ENCODE assay signal across 1 cellular context in the genomic region with DNA sequence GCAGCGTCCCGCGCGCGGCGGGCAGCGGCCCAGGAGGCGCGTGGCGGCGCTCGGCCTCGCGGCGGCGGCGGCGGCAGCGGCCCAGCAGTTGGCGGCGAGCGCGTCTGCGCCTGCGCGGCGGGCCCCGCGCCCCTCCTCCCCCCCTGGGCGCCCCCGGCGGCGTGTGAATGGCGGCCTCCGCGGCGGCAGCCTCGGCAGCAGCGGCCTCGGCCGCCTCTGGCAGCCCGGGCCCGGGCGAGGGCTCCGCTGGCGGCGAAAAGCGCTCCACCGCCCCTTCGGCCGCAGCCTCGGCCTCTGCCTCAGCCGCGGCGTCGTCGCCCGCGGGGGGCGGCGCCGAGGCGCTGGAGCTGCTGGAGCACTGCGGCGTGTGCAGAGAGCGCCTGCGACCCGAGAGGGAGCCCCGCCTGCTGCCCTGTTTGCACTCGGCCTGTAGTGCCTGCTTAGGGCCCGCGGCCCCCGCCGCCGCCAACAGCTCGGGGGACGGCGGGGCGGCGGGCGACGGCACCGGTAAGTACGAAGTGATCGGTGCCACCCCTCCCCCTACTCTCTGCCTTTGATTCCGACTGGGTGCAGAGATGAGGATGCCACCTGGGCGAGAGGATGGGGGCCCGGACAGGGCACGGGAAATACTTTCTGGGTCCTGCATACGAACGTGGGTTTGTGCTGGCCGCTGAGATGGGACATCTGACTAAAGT.
TF ChIP-seq lines count a peak whose summit lies in the region.

No MANE protein-coding gene starts in this region.

TF ChIP-seq in GM12878, 131 proteins besides CTCF, POLR2A, EP300 and RAD21 (continued from another document and continues in another):
- TF ChIP-seq CEBPB (IDR thresholded peaks at IDR 0.05; ENCODE audit: borderline replicate concordance in 1 of 2, low read depth in 2 of 2, low read length in 2 of 2) (no peak), LARP7 (IDR thresholded peaks at IDR 0.05) (peak; percentile 76), CHD4 (IDR thresholded peaks at IDR 0.05) (no peak), PML (IDR thresholded peaks at IDR 0.05; ENCODE audit: low read length) (no peak), ATF7 (IDR thresholded peaks at IDR 0.05; ENCODE audit: low read depth) (no peak), MTA3 (IDR thresholded peaks at IDR 0.05; ENCODE audit: borderline replicate concordance, low read length) (no peak), SUZ12 (IDR thresholded peaks at IDR 0.05; ENCODE audit: unreplicated experiment) (no peak), IKZF2 (IDR thresholded peaks at IDR 0.05) (no peak), HDAC6 (IDR thresholded peaks at IDR 0.05; ENCODE audit: unreplicated experiment) (no peak), JUND (IDR thresholded peaks at IDR 0.05; ENCODE audit: low read depth, low read length) (no peak), SRF (IDR thresholded peaks at IDR 0.05; ENCODE audit: low read depth in 2 of 2, low read length in 2 of 2) (no peak), SMC3 (IDR thresholded peaks at IDR 0.05; ENCODE audit: borderline replicate concordance, low read length) (no peak), GATAD2B (conservative IDR thresholded peaks at IDR 0.05; ENCODE audit: low read depth) (no peak), TBL1XR1 (IDR thresholded peaks at IDR 0.05; ENCODE audit: low read depth, low read length) (no peak), MTA2 (IDR thresholded peaks at IDR 0.05; ENCODE audit: low read depth) (no peak), RBBP5 (conservative IDR thresholded peaks at IDR 0.05) (no peak), MYC (IDR thresholded peaks at IDR 0.05; ENCODE audit: insufficient read depth, insufficient read length, insufficient replicate concordance, low read length, severe bottlenecking) (peak; percentile 9), SIN3A (IDR thresholded peaks at IDR 0.05; ENCODE audit: low read depth, low read length) (0 out of 2 replicates have a peak, but pooled peaks have one; percentile 13), TAF1 (IDR thresholded peaks at IDR 0.05; ENCODE audit: borderline replicate concordance, low read depth, low read length) (no peak), IRF4 (IDR thresholded peaks at IDR 0.05; ENCODE audit: low read depth, low read length) (no peak)
- TF ChIP-seq, protein P1, sequence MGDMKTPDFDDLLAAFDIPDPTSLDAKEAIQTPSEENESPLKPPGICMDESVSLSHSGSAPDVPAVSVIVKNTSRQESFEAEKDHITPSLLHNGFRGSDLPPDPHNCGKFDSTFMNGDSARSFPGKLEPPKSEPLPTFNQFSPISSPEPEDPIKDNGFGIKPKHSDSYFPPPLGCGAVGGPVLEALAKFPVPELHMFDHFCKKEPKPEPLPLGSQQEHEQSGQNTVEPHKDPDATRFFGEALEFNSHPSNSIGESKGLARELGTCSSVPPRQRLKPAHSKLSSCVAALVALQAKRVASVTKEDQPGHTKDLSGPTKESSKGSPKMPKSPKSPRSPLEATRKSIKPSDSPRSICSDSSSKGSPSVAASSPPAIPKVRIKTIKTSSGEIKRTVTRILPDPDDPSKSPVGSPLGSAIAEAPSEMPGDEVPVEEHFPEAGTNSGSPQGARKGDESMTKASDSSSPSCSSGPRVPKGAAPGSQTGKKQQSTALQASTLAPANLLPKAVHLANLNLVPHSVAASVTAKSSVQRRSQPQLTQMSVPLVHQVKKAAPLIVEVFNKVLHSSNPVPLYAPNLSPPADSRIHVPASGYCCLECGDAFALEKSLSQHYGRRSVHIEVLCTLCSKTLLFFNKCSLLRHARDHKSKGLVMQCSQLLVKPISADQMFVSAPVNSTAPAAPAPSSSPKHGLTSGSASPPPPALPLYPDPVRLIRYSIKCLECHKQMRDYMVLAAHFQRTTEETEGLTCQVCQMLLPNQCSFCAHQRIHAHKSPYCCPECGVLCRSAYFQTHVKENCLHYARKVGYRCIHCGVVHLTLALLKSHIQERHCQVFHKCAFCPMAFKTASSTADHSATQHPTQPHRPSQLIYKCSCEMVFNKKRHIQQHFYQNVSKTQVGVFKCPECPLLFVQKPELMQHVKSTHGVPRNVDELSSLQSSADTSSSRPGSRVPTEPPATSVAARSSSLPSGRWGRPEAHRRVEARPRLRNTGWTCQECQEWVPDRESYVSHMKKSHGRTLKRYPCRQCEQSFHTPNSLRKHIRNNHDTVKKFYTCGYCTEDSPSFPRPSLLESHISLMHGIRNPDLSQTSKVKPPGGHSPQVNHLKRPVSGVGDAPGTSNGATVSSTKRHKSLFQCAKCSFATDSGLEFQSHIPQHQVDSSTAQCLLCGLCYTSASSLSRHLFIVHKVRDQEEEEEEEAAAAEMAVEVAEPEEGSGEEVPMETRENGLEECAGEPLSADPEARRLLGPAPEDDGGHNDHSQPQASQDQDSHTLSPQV (IDR thresholded peaks at IDR 0.05), result no peak
- TF ChIP-seq, protein P2, sequence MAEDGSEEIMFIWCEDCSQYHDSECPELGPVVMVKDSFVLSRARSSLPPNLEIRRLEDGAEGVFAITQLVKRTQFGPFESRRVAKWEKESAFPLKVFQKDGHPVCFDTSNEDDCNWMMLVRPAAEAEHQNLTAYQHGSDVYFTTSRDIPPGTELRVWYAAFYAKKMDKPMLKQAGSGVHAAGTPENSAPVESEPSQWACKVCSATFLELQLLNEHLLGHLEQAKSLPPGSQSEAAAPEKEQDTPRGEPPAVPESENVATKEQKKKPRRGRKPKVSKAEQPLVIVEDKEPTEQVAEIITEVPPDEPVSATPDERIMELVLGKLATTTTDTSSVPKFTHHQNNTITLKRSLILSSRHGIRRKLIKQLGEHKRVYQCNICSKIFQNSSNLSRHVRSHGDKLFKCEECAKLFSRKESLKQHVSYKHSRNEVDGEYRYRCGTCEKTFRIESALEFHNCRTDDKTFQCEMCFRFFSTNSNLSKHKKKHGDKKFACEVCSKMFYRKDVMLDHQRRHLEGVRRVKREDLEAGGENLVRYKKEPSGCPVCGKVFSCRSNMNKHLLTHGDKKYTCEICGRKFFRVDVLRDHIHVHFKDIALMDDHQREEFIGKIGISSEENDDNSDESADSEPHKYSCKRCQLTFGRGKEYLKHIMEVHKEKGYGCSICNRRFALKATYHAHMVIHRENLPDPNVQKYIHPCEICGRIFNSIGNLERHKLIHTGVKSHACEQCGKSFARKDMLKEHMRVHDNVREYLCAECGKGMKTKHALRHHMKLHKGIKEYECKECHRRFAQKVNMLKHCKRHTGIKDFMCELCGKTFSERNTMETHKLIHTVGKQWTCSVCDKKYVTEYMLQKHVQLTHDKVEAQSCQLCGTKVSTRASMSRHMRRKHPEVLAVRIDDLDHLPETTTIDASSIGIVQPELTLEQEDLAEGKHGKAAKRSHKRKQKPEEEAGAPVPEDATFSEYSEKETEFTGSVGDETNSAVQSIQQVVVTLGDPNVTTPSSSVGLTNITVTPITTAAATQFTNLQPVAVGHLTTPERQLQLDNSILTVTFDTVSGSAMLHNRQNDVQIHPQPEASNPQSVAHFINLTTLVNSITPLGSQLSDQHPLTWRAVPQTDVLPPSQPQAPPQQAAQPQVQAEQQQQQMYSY (CRISPR knock-in tag; IDR thresholded peaks at IDR 0.05), result no peak
- TF ChIP-seq, protein P3, sequence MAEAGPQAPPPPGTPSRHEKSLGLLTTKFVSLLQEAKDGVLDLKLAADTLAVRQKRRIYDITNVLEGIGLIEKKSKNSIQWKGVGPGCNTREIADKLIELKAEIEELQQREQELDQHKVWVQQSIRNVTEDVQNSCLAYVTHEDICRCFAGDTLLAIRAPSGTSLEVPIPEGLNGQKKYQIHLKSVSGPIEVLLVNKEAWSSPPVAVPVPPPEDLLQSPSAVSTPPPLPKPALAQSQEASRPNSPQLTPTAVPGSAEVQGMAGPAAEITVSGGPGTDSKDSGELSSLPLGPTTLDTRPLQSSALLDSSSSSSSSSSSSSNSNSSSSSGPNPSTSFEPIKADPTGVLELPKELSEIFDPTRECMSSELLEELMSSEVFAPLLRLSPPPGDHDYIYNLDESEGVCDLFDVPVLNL (IDR thresholded peaks at IDR 0.05; ENCODE audit: low read depth, low read length), result no peak
- TF ChIP-seq, protein P4, sequence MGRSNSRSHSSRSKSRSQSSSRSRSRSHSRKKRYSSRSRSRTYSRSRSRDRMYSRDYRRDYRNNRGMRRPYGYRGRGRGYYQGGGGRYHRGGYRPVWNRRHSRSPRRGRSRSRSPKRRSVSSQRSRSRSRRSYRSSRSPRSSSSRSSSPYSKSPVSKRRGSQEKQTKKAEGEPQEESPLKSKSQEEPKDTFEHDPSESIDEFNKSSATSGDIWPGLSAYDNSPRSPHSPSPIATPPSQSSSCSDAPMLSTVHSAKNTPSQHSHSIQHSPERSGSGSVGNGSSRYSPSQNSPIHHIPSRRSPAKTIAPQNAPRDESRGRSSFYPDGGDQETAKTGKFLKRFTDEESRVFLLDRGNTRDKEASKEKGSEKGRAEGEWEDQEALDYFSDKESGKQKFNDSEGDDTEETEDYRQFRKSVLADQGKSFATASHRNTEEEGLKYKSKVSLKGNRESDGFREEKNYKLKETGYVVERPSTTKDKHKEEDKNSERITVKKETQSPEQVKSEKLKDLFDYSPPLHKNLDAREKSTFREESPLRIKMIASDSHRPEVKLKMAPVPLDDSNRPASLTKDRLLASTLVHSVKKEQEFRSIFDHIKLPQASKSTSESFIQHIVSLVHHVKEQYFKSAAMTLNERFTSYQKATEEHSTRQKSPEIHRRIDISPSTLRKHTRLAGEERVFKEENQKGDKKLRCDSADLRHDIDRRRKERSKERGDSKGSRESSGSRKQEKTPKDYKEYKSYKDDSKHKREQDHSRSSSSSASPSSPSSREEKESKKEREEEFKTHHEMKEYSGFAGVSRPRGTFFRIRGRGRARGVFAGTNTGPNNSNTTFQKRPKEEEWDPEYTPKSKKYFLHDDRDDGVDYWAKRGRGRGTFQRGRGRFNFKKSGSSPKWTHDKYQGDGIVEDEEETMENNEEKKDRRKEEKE (IDR thresholded peaks at IDR 0.05), result no peak
- TF ChIP-seq, protein P5, sequence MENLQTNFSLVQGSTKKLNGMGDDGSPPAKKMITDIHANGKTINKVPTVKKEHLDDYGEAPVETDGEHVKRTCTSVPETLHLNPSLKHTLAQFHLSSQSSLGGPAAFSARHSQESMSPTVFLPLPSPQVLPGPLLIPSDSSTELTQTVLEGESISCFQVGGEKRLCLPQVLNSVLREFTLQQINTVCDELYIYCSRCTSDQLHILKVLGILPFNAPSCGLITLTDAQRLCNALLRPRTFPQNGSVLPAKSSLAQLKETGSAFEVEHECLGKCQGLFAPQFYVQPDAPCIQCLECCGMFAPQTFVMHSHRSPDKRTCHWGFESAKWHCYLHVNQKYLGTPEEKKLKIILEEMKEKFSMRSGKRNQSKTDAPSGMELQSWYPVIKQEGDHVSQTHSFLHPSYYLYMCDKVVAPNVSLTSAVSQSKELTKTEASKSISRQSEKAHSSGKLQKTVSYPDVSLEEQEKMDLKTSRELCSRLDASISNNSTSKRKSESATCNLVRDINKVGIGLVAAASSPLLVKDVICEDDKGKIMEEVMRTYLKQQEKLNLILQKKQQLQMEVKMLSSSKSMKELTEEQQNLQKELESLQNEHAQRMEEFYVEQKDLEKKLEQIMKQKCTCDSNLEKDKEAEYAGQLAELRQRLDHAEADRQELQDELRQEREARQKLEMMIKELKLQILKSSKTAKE (IDR thresholded peaks at IDR 0.05; ENCODE audit: low read depth, poor library complexity, severe bottlenecking), result no peak
- TF ChIP-seq, protein P6, sequence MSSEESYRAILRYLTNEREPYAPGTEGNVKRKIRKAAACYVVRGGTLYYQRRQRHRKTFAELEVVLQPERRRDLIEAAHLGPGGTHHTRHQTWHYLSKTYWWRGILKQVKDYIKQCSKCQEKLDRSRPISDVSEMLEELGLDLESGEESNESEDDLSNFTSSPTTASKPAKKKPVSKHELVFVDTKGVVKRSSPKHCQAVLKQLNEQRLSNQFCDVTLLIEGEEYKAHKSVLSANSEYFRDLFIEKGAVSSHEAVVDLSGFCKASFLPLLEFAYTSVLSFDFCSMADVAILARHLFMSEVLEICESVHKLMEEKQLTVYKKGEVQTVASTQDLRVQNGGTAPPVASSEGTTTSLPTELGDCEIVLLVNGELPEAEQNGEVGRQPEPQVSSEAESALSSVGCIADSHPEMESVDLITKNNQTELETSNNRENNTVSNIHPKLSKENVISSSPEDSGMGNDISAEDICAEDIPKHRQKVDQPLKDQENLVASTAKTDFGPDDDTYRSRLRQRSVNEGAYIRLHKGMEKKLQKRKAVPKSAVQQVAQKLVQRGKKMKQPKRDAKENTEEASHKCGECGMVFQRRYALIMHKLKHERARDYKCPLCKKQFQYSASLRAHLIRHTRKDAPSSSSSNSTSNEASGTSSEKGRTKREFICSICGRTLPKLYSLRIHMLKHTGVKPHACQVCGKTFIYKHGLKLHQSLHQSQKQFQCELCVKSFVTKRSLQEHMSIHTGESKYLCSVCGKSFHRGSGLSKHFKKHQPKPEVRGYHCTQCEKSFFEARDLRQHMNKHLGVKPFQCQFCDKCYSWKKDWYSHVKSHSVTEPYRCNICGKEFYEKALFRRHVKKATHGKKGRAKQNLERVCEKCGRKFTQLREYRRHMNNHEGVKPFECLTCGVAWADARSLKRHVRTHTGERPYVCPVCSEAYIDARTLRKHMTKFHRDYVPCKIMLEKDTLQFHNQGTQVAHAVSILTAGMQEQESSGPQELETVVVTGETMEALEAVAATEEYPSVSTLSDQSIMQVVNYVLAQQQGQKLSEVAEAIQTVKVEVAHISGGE (CRISPR knock-in tag; IDR thresholded peaks at IDR 0.05), result no peak
- TF ChIP-seq, protein P7, sequence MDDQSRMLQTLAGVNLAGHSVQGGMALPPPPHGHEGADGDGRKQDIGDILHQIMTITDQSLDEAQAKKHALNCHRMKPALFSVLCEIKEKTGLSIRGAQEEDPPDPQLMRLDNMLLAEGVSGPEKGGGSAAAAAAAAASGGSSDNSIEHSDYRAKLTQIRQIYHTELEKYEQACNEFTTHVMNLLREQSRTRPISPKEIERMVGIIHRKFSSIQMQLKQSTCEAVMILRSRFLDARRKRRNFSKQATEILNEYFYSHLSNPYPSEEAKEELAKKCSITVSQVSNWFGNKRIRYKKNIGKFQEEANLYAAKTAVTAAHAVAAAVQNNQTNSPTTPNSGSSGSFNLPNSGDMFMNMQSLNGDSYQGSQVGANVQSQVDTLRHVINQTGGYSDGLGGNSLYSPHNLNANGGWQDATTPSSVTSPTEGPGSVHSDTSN (IDR thresholded peaks at IDR 0.05; ENCODE audit: insufficient replicate concordance, low read depth, low read length), result no peak
- TF ChIP-seq, protein P8, sequence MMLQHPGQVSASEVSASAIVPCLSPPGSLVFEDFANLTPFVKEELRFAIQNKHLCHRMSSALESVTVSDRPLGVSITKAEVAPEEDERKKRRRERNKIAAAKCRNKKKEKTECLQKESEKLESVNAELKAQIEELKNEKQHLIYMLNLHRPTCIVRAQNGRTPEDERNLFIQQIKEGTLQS (IDR thresholded peaks at IDR 0.05; ENCODE audit: borderline replicate concordance, extremely low read depth, low read depth, low read length), result no peak
- TF ChIP-seq, protein P9, sequence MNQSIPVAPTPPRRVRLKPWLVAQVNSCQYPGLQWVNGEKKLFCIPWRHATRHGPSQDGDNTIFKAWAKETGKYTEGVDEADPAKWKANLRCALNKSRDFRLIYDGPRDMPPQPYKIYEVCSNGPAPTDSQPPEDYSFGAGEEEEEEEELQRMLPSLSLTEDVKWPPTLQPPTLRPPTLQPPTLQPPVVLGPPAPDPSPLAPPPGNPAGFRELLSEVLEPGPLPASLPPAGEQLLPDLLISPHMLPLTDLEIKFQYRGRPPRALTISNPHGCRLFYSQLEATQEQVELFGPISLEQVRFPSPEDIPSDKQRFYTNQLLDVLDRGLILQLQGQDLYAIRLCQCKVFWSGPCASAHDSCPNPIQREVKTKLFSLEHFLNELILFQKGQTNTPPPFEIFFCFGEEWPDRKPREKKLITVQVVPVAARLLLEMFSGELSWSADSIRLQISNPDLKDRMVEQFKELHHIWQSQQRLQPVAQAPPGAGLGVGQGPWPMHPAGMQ (IDR thresholded peaks at IDR 0.05; ENCODE audit: borderline replicate concordance), result no peak
- TF ChIP-seq, protein P10, sequence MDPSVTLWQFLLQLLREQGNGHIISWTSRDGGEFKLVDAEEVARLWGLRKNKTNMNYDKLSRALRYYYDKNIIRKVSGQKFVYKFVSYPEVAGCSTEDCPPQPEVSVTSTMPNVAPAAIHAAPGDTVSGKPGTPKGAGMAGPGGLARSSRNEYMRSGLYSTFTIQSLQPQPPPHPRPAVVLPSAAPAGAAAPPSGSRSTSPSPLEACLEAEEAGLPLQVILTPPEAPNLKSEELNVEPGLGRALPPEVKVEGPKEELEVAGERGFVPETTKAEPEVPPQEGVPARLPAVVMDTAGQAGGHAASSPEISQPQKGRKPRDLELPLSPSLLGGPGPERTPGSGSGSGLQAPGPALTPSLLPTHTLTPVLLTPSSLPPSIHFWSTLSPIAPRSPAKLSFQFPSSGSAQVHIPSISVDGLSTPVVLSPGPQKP (IDR thresholded peaks at IDR 0.05; ENCODE audit: low read depth, low read length), result no peak
